Comparison of ENCODE assay signal across 21 cellular contexts in genomic region chr15:74178326-74179100, GRCh38. TPM values are rescaled to one million over a fixed set of nuclear protein-coding genes. Genes with fewer than 3 reads are reported as not detected.
DNase-seq lines count a peak whose midpoint lies in the region; ATAC-seq, FAIRE-seq and TF ChIP-seq lines count a peak whose summit lies in the region.
"Had no signal": no experiment of that assay in that cellular context is flagged by ENCODE, and none has a peak within 500 bp of the region (broad histone marks: within the 10 kb centered on the region; RNA-seq: fewer than 3 reads in every experiment).

No MANE protein-coding gene starts in this region.

- no peak for DNase-seq in A549 (ENCODE audit: low read depth in 1 of 2, low spot score in 1 of 2)
- no peak for DNase-seq in SJCRH30
- no peak for DNase-seq in left ventricle myocardium inferior
- DNase-seq in sigmoid colon, result peak; percentile 43
- DNase-seq in H4 (ENCODE audit: low spot score), result no peak
- no peak for DNase-seq in Ammon's horn (ENCODE audit: low spot score)
- DNase-seq: NCI-H2081 treated with DMSO at 0.1 percent for 48 hours; NCI-H526 treated with DMSO at 0.1 percent for 48 hours; stimulated activated CD4-positive, alpha-beta T cell treated with anti-CD3 and anti-CD28 coated beads, Interleukin-1b, Interleukin-23, amount 100 ng/mL, for 48 hours; T-helper 1 cell; WERI-Rb-1 had no signal

- no peak for TF ChIP-seq CTCF in A549 (IDR thresholded peaks at IDR 0.05)
- no peak for TF ChIP-seq CTCF in left ventricle myocardium inferior (IDR thresholded peaks at IDR 0.05; ENCODE audit: borderline replicate concordance)
- no peak for TF ChIP-seq CTCF in sigmoid colon (IDR thresholded peaks at IDR 0.05)

- no peak for TF ChIP-seq EP300 in A549 (IDR thresholded peaks at IDR 0.05)
- TF ChIP-seq EP300 in sigmoid colon (IDR thresholded peaks at IDR 0.05), result no peak

- H3K36me3 ChIP-seq in SJCRH30 (peaks cover 4% of the 10 kb centered on the region), left ventricle myocardium inferior (no peaks in the 10 kb centered on the region), sigmoid colon (peaks cover 0 to 8% (median 6%) of the 10 kb centered on the region in 4 donors)
- H3K36me3 ChIP-seq: Peyer's patch had no signal

- no peak for ATAC-seq in A549
- ATAC-seq in HG03108 (IDR thresholded peaks at IDR 0.05; ENCODE audit: unreplicated experiment), result no peak
- ATAC-seq in HG02588 (IDR thresholded peaks at IDR 0.05; ENCODE audit: unreplicated experiment), result no peak
- ATAC-seq: activated T-helper 17 cell treated with anti-CD3 and anti-CD28 coated beads, Interleukin-2, amount 50 U/mL, for 72 hours had no signal

- 89% methylated on average over 6 of the region's 7 CpGs for WGBS in A549 (ENCODE audit: missing lambda C conversion rate)
- 81 to 86% methylated on average over 7 of the region's 7 CpGs for WGBS in sigmoid colon, 2 donors

- CTCF ChIA-PET in A549 (lab: Yijun Ruan, JAX), result interaction anchor here (0.8 to 5.6 kb wide), 5 partner anchors 13 to 129 kb away, joined by 3 to 26 read pairs (median 9); partner anchors contain the start of gene STRA6

- H3K9me3 ChIP-seq in A549 (no peaks in the 10 kb centered on the region), SJCRH30 (replicated peaks) (no peaks in the 10 kb centered on the region), left ventricle myocardium inferior (replicated peaks) (no peaks in the 10 kb centered on the region), sigmoid colon (no peaks in the 10 kb centered on the region)
- H3K9me3 ChIP-seq: mucosa of descending colon, Peyer's patch, tibial nerve had no signal

- H3K27ac ChIP-seq in A549, result peak overlapping the region; percentile 88 to 90
- H3K27ac ChIP-seq in SJCRH30, result peak overlapping the region; percentile 7; the same call in 1 of the 2 replicates
- H3K27ac ChIP-seq in left ventricle myocardium inferior (replicated peaks), result peak overlapping the region; percentile 83
- peak overlapping the region; percentile 27 to 72 (median 46) for H3K27ac ChIP-seq in sigmoid colon
- H3K27ac ChIP-seq: WERI-Rb-1 had no signal

- H3K4me1 ChIP-seq in A549 (peaks cover 64% of the 10 kb centered on the region), SJCRH30 (peaks cover 54% of the 10 kb centered on the region), left ventricle myocardium inferior (peaks cover 67% of the 10 kb centered on the region), sigmoid colon (peaks cover 0 to 61% (median 57%) of the 10 kb centered on the region in 4 donors)

- H3K27me3 ChIP-seq in SJCRH30 (no peaks in the 10 kb centered on the region), left ventricle myocardium inferior (ENCODE audit: low read depth) (no peaks in the 10 kb centered on the region), sigmoid colon (no peaks in the 10 kb centered on the region)
- H3K27me3 ChIP-seq: Peyer's patch, tibial nerve had no signal

- H3K4me3 ChIP-seq in A549 (no peak overlapping the region), SJCRH30 (no peak overlapping the region), left ventricle myocardium inferior (no peak overlapping the region), sigmoid colon (no peak overlapping the region)
- H3K4me3 ChIP-seq: mucosa of descending colon, Peyer's patch, tibial nerve had no signal

- peak overlapping the region; percentile 66 for H3K4me2 ChIP-seq in A549

- TF ChIP-seq POLR2A in A549 (IDR thresholded peaks at IDR 0.05; ENCODE audit: low read length) (no peak), sigmoid colon (IDR thresholded peaks at IDR 0.05) (no peak)

- intact Hi-C loops in left ventricle myocardium inferior (cut with micrococcal nuclease) (no loop called here), sigmoid colon (cut with DNase I) (no loop called here)

- TF ChIP-seq RAD21 in A549 (conservative IDR thresholded peaks at IDR 0.05 in 1 of 2, IDR thresholded peaks at IDR 0.05 in 1 of 2), result no peak

- FAIRE-seq in A549 (lab: Jason Lieb, UNC), result no peak
- FAIRE-seq: keratinocyte had no signal

- POLR2A ChIA-PET in A549 (lab: Yijun Ruan, JAX), result interaction anchor here (0.7 to 4.7 kb wide), 6 partner anchors 9 to 62 kb away, joined by 3 to 19 read pairs (median 5); no protein-coding TSS in a partner anchor

TF ChIP-seq in A549, 52 proteins besides CTCF, POLR2A, EP300 and RAD21 (continues in another document):
- TF ChIP-seq HOXB5 (CRISPR knock-in tag; IDR thresholded peaks at IDR 0.05), result no peak
- TF ChIP-seq KDM5A (IDR thresholded peaks at IDR 0.05), result no peak
- no peak for TF ChIP-seq ZSCAN20 (CRISPR knock-in tag; IDR thresholded peaks at IDR 0.05)
- TF ChIP-seq, protein P1, sequence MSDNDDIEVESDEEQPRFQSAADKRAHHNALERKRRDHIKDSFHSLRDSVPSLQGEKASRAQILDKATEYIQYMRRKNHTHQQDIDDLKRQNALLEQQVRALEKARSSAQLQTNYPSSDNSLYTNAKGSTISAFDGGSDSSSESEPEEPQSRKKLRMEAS (IDR thresholded peaks at IDR 0.05), result no peak
- no peak for TF ChIP-seq EHMT2 (IDR thresholded peaks at IDR 0.05; ENCODE audit: low read depth)
- TF ChIP-seq HOXB13 (CRISPR knock-in tag; IDR thresholded peaks at IDR 0.05; ENCODE audit: low read depth), result no peak
- no peak for TF ChIP-seq ZFP36 (IDR thresholded peaks at IDR 0.05; ENCODE audit: borderline replicate concordance, partially characterized antibody)
- no peak for TF ChIP-seq CHD4 (IDR thresholded peaks at IDR 0.05; ENCODE audit: borderline replicate concordance)
- TF ChIP-seq NPAS2 (CRISPR knock-in tag; IDR thresholded peaks at IDR 0.05; ENCODE audit: borderline replicate concordance), result no peak
- no peak for TF ChIP-seq FOXS1 (CRISPR knock-in tag; IDR thresholded peaks at IDR 0.05)
- TF ChIP-seq MYC (IDR thresholded peaks at IDR 0.05; ENCODE audit: borderline replicate concordance, low read length), result no peak
- TF ChIP-seq HOXA7 (CRISPR knock-in tag; IDR thresholded peaks at IDR 0.05), result no peak
- TF ChIP-seq HEYL (CRISPR knock-in tag; IDR thresholded peaks at IDR 0.05), result no peak
- TF ChIP-seq, protein P2, sequence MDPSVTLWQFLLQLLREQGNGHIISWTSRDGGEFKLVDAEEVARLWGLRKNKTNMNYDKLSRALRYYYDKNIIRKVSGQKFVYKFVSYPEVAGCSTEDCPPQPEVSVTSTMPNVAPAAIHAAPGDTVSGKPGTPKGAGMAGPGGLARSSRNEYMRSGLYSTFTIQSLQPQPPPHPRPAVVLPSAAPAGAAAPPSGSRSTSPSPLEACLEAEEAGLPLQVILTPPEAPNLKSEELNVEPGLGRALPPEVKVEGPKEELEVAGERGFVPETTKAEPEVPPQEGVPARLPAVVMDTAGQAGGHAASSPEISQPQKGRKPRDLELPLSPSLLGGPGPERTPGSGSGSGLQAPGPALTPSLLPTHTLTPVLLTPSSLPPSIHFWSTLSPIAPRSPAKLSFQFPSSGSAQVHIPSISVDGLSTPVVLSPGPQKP (IDR thresholded peaks at IDR 0.05; ENCODE audit: low read depth, low read length), result no peak
- no peak for TF ChIP-seq CHD2 (IDR thresholded peaks at IDR 0.05; ENCODE audit: low read length, partially characterized antibody)

RNA-seq across cellular contexts. Expression of gene ISLR, which starts 5.0 kb away (rescaled TPM):
- polyA plus RNA-seq in A549 (2011; rRNA removed) (0.10 and 0.28 TPM in 2 replicates), A549 (2017; fragmentation: RNase III; extraction: RNeasy Plus Mini Kit Qiagen cat#74134 plus additional on column Dnase treatment) (0.25 to 0.43 TPM (median 0.30 TPM) in 3 replicates), sigmoid colon (10 to 100 TPM in 1 of 3 donors, 1 to 10 TPM in 1, under 1 TPM in 1; 0.69 to 16.3 (median 7.8) TPM)
- polyA plus RNA-seq in A549 (2012; cell fraction: cytosol; rRNA removed), result 0.11 and 0.17 TPM in 2 replicates
- 0.59 and 1.1 TPM in 2 replicates for polyA plus RNA-seq in A549 (2012; cell fraction: nucleus; rRNA removed)
- 0.12 TPM in 1 of 2 replicates, not detected in the other for polyA minus RNA-seq in A549 (2011; rRNA and poly(A)+ RNA removed)
- 19.8 and 27.7 TPM in 2 replicates for total RNA-seq in SJCRH30 (2014; rRNA removed; shearing (Covaris generic))
- total RNA-seq in left ventricle myocardium inferior (12.7 TPM), sigmoid colon (100 to 1,000 TPM in 2 of 4 donors, 10 to 100 TPM in 2; 71.4 to 186 (median 121) TPM)
- total RNA-seq in H4 (2014; rRNA removed; shearing (Covaris generic)), result 0.06 TPM in 1 of 2 replicates, not detected in the other
- total RNA-seq: activated CD8-positive, alpha-beta memory T cell treated with anti-CD3 and anti-CD28 coated beads for 36 hours; activated T-helper 17 cell treated with anti-CD3 and anti-CD28 coated beads, Interleukin-2, amount 50 U/mL, for 72 hours; dermis microvascular lymphatic vessel endothelial cell had no signal
- polyA plus RNA-seq: keratinocyte had no signal

RNA-seq across cellular contexts. Expression of gene STRA6, which starts 24.1 kb away (rescaled TPM):
- 35.0 and 49.8 TPM in 2 replicates for polyA plus RNA-seq in A549 (2011; rRNA removed)
- 31.3 and 39.8 TPM in 2 replicates for polyA plus RNA-seq in A549 (2012; cell fraction: cytosol; rRNA removed)
- 165 and 201 TPM in 2 replicates for polyA plus RNA-seq in A549 (2012; cell fraction: nucleus; rRNA removed)
- polyA plus RNA-seq in A549 (2017; fragmentation: RNase III; extraction: RNeasy Plus Mini Kit Qiagen cat#74134 plus additional on column Dnase treatment), result 60.6 to 76.4 TPM (median 70.2 TPM) in 3 replicates
- 63.6 and 65.0 TPM in 2 replicates for polyA minus RNA-seq in A549 (2011; rRNA and poly(A)+ RNA removed)
- 67.8 and 94.4 TPM in 2 replicates for total RNA-seq in SJCRH30 (2014; rRNA removed; shearing (Covaris generic))
- not detected for total RNA-seq in left ventricle myocardium inferior
- under 1 TPM in 1 of 4 donors, not detected in 3; 0.71 TPM for total RNA-seq in sigmoid colon
- polyA plus RNA-seq in sigmoid colon, result under 1 TPM in 1 of 3 donors, not detected in 2; 0.50 TPM
- 12.9 and 16.8 TPM in 2 replicates for total RNA-seq in H4 (2014; rRNA removed; shearing (Covaris generic))
- total RNA-seq: activated CD8-positive, alpha-beta memory T cell treated with anti-CD3 and anti-CD28 coated beads for 36 hours; activated T-helper 17 cell treated with anti-CD3 and anti-CD28 coated beads, Interleukin-2, amount 50 U/mL, for 72 hours had no signal
- polyA plus RNA-seq: keratinocyte had no signal

RNA-seq across cellular contexts. Expression of gene ISLR2, which starts 48.1 kb away (rescaled TPM):
- polyA plus RNA-seq in A549 (2011; rRNA removed) (0.03 and 0.12 TPM in 2 replicates), A549 (2017; fragmentation: RNase III; extraction: RNeasy Plus Mini Kit Qiagen cat#74134 plus additional on column Dnase treatment) (0.10 to 0.25 TPM (median 0.17 TPM) in 3 replicates), sigmoid colon (1 to 10 TPM in 1 of 3 donors, not detected in 2; 1.1 TPM)
- polyA plus RNA-seq in A549 (2012; cell fraction: cytosol; rRNA removed), result 0.04 and 0.11 TPM in 2 replicates
- 0.15 and 0.32 TPM in 2 replicates for polyA plus RNA-seq in A549 (2012; cell fraction: nucleus; rRNA removed)
- 0.17 TPM in 1 of 2 replicates, not detected in the other for polyA minus RNA-seq in A549 (2011; rRNA and poly(A)+ RNA removed)
- 0.30 TPM in 1 of 2 replicates, not detected in the other for total RNA-seq in SJCRH30 (2014; rRNA removed; shearing (Covaris generic))
- total RNA-seq in left ventricle myocardium inferior (2.6 TPM), sigmoid colon (1 to 10 TPM in 2 of 4 donors, under 1 TPM in 2; 0.16 to 2.2 (median 1.1) TPM)
- not detected in 2 replicates for total RNA-seq in H4 (2014; rRNA removed; shearing (Covaris generic))
- total RNA-seq: activated CD8-positive, alpha-beta memory T cell treated with anti-CD3 and anti-CD28 coated beads for 36 hours; activated T-helper 17 cell treated with anti-CD3 and anti-CD28 coated beads, Interleukin-2, amount 50 U/mL, for 72 hours had no signal
- polyA plus RNA-seq: AG04450, keratinocyte had no signal

RNA-seq across cellular contexts. Expression of gene CCDC33, which starts 57.6 kb away (rescaled TPM):
- polyA plus RNA-seq in A549 (2011; rRNA removed), result 5.4 and 5.9 TPM in 2 replicates
- polyA plus RNA-seq in A549 (2012; cell fraction: cytosol; rRNA removed), result 5.2 and 6.0 TPM in 2 replicates
- 5.8 and 6.5 TPM in 2 replicates for polyA plus RNA-seq in A549 (2012; cell fraction: nucleus; rRNA removed)
- polyA plus RNA-seq in A549 (2017; fragmentation: RNase III; extraction: RNeasy Plus Mini Kit Qiagen cat#74134 plus additional on column Dnase treatment), result 9.2 to 11.9 TPM (median 10.4 TPM) in 3 replicates
- polyA minus RNA-seq in A549 (2011; rRNA and poly(A)+ RNA removed), result 4.5 and 4.6 TPM in 2 replicates
- 0.38 and 1.2 TPM in 2 replicates for total RNA-seq in SJCRH30 (2014; rRNA removed; shearing (Covaris generic))
- total RNA-seq in left ventricle myocardium inferior, result 0.11 TPM
- not detected for total RNA-seq in sigmoid colon
- polyA plus RNA-seq in sigmoid colon, result under 1 TPM in 2 of 3 donors, not detected in 1; 0.09 to 0.60 TPM
- 2.0 and 2.8 TPM in 2 replicates for total RNA-seq in H4 (2014; rRNA removed; shearing (Covaris generic))
- total RNA-seq: activated CD8-positive, alpha-beta memory T cell treated with anti-CD3 and anti-CD28 coated beads for 36 hours; activated T-helper 17 cell treated with anti-CD3 and anti-CD28 coated beads, Interleukin-2, amount 50 U/mL, for 72 hours; dermis microvascular lymphatic vessel endothelial cell; tibial nerve had no signal
- polyA plus RNA-seq: AG04450, keratinocyte had no signal

Comparison
In these comparisons a context has a peak if more than half of its experiments do, and no peak if none do; other contexts are left out.
1. H3K27ac ChIP-seq: peak in every context shown above with its lines; median percentile 89 in A549; 83 in left ventricle myocardium inferior; 46 in sigmoid colon; 7 in SJCRH30.
2. RNA of gene ISLR, which starts 5.0 kb away (total RNA-seq): 71.4 to 186 TPM in sigmoid colon, 19.8 to 27.7 TPM in SJCRH30 and 12.7 TPM in left ventricle myocardium inferior (single experiment); 0.06 TPM in H4; every median in the first group is over 10 times any median in the second.